ENCODE assay signal across 8 cellular contexts in genomic region chr10:69348824-69349541, GRCh38.
DNase-seq lines count a peak whose midpoint lies in the region; ATAC-seq, FAIRE-seq and TF ChIP-seq lines count a peak whose summit lies in the region.

No MANE protein-coding gene starts in this region.

- H2AFZ ChIP-seq in GM23248 = no peak overlapping the region

- FAIRE-seq in kidney (lab: Jason Lieb, UNC) = no peak
- FAIRE-seq in urothelium cell line (lab: Jason Lieb, UNC) = no peak

- DNase-seq in GM23248 = peak; percentile 98
- DNase-seq in NCI-H2171 treated with DMSO at 0.1 percent for 48 hours (lab: John Stamatoyannopoulos, UW) = peak; percentile 47
- no peak for DNase-seq in kidney
- peak; percentile 76 for DNase-seq in urothelium cell line (ENCODE audit: low spot score)
- DNase-seq in activated gamma-delta T cell (lab: John Stamatoyannopoulos, UW) = no peak

- peaks cover 87% of the 10 kb centered on the region for H3K79me2 ChIP-seq in GM23248 (ENCODE audit: insufficient read depth)

- H3K9me3 ChIP-seq in GM23248 (ENCODE audit: low read depth) = no peaks in the 10 kb centered on the region
- H3K9me3 ChIP-seq in kidney (ENCODE audit: control insufficient read depth in 1 of 2, low read length in 2 of 2) = no peaks in the 10 kb centered on the region

- in situ Hi-C loops in GM23248 (cut with MboI) = no loop called here

- H3K36me3 ChIP-seq in GM23248 (ENCODE audit: low read depth) (0 out of 2 replicates have a peak, but pooled peaks cover 7% of the 10 kb centered on the region), kidney (ENCODE audit: control insufficient read depth in 1 of 2, insufficient read depth in 2 of 2, low read length in 2 of 2) (peaks cover 3 to 4% of the 10 kb centered on the region in 2 donors)

- H3K4me3 ChIP-seq in GM23248 = no peak overlapping the region
- H3K4me3 ChIP-seq in kidney (ENCODE audit: low read length in 2 of 2) = no peak overlapping the region

- 12 to 13% methylated on average over 10 of the region's 10 CpGs for WGBS in GM23248 (ENCODE audit: low coverage in 1 of 2, low lambda C conversion rate in 2 of 2, missing lambda C conversion rate in 2 of 2), 2 experiments

- ATAC-seq in GM21515 (IDR thresholded peaks at IDR 0.05; ENCODE audit: unreplicated experiment) (no peak), GM21723 (IDR thresholded peaks at IDR 0.05; ENCODE audit: unreplicated experiment) (no peak)

- H3K27ac ChIP-seq in GM23248 (peak overlapping the region; percentile 86), angular gyrus (ENCODE audit: low read depth, low read length) (peak overlapping the region; percentile 8), kidney (ENCODE audit: low read depth in 2 of 2, low read length in 2 of 2) (peak overlapping the region; percentile 16 to 54)

- no peaks in the 10 kb centered on the region for H3K9me2 ChIP-seq in GM23248 (ENCODE audit: insufficient read depth)

- peak overlapping the region; percentile 38 for H3K4me2 ChIP-seq in GM23248 (ENCODE audit: unreplicated experiment)

- H4K20me1 ChIP-seq in GM23248 (ENCODE audit: insufficient read depth) = no peaks in the 10 kb centered on the region; the same call in 1 of the 2 replicates

- peaks cover 51% of the 10 kb centered on the region for H3F3A ChIP-seq in GM23248 (ENCODE audit: insufficient read depth)

- intact Hi-C loops in kidney (cut with DNase I) = no loop called here

- H3K9ac ChIP-seq in GM23248 (peak overlapping the region; percentile 63; the same call in 1 of the 2 replicates), kidney (ENCODE audit: low read length in 2 of 2) (no peak overlapping the region)

- no peak for TF ChIP-seq CTCF in kidney (IDR thresholded peaks at IDR 0.05; ENCODE audit: borderline replicate concordance, extremely low read depth, insufficient read depth)

- H3K4me1 ChIP-seq in GM23248 (ENCODE audit: insufficient read depth) (peaks cover 48% of the 10 kb centered on the region), kidney (ENCODE audit: control insufficient read depth in 1 of 2, insufficient read depth in 1 of 2, low read depth in 1 of 2, low read length in 2 of 2) (peaks cover 10 to 30% of the 10 kb centered on the region in 2 donors)

- no peaks in the 10 kb centered on the region for H3K27me3 ChIP-seq in GM23248 (replicated peaks; ENCODE audit: insufficient read depth)

Comparison
In these comparisons a context has a peak if more than half of its experiments do, and no peak if none do; other contexts are left out.
1. DNase-seq: peak in GM23248 (single experiment), NCI-H2171 treated with DMSO at 0.1 percent for 48 hours (single experiment) and urothelium cell line (single experiment); none in kidney (single experiment) and activated gamma-delta T cell (single experiment).
2. H3K27ac ChIP-seq: peak in every context shown above with its lines; median percentile 86 in GM23248; 35 in kidney; 8 in angular gyrus.